ENCODE assay signal across 38 cellular contexts in the genomic region with DNA sequence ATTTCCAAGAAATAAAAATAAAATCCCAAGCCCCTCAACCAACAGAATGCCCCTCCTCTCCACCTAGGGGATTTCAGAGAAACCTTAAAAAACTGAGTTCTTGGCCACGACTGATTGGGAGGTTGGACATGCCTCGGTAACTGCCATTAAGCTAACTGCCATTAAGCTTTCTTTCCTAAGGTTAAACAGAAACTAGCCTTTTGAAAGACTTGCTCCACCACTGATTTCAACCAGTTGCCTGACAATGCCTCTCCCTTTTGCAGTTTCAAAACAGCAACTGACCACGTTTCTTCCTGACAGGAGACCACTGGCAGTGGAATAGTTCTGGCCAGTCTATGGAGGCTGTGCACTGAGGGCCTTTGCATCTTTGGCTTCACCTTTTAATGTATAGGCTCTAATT. TPM values are rescaled to one million over a fixed set of nuclear protein-coding genes. Genes with fewer than 3 reads are reported as not detected.
"Had no signal": no experiment of that assay in that cellular context is flagged by ENCODE, and none has a peak within 500 bp of the region (broad histone marks: within the 10 kb centered on the region; RNA-seq: fewer than 3 reads in every experiment).

No MANE protein-coding gene starts in this region.

- ATAC-seq: K562, Panc1, Right ventricle myocardium inferior, SK-N-SH treated with all-trans-retinoic acid at 6 μM for 48 hours had no signal

- H3K36me3 ChIP-seq: MG63, SJCRH30 had no signal

- H3K4me3 ChIP-seq: K562, MG63, PC-9, SJCRH30, SK-N-MC had no signal

- H3K4me1 ChIP-seq: SJCRH30 had no signal

- H3K4me2 ChIP-seq: PC-9 had no signal

- H3K27ac ChIP-seq: PC-9, RWPE1, SJCRH30, SK-N-MC had no signal

- H3K9me3 ChIP-seq: MG63, SJCRH30 had no signal

- H2AFZ ChIP-seq: PC-9 had no signal

- DNase-seq: Kasumi-1, KG1, MG63, NCI-H1048, NCI-H1092 treated with DMSO at 0.1 percent for 48 hours, NCI-H1105 treated with DMSO at 0.1 percent for 48 hours, NCI-H1417, NCI-H1436, NCI-H146, NCI-H1694, NCI-H187, NCI-H1930, NCI-H2029 treated with DMSO at 0.1 percent for 48 hours, NCI-H2081 treated with DMSO at 0.1 percent for 48 hours, NCI-H2107, NCI-H2171, NCI-H226, NCI-H446 treated with DMSO at 0.1 percent for 48 hours, NCI-H510A, NCI-H524, NCI-H526, NCI-H69, NCI-H748 treated with DMSO at 0.1 percent for 48 hours, NCI-H82, PC-9, SHP77, SIG-M5, SJCRH30 had no signal

RNA-seq across cellular contexts. Expression of gene TRPC7, which starts 39.3 kb away (rescaled TPM):
- total RNA-seq: K562, M059J, OCI-LY7, PC-9, Right ventricle myocardium inferior, RPMI7951, SJCRH30, SK-MEL-5 had no signal
- polyA plus RNA-seq: K562 had no signal
